22 cellular contexts compared by ENCODE assay signal in the genomic region with DNA sequence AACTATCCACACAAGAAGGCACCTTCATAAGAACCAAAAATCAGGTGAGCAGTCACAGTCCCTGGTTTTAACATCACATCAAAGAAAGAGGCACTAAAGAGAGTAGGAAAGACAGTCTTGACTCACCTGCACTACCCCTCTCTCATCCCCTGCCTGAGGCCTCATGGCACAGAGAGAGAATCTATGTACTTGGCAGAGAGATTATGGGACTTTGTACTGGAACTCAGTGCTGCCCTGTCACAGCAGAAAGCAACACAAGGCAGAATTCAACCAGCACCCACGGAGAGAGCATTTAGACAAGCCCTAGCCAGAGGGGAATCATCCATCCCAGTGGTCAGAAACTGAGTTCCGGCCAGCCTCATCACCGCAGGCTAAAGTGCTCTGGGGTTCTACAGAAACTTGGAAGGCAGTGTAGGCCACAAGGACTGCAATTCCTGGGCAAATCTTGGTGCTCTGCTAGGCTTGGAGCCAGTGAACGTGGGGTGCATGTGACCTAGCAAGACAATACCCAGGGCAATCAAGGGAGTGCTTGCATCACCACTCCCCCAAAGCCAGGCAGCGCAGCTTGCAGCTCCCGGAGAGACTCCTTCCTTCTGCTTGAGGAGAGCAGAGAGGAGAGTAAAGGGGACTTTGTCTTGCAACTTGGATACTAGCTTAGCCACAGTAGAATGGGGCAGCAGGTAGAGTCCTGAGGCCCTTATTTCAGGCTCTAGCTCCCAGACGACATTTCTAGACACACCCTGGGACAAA.
"Had no signal": no experiment of that assay in that cellular context is flagged by ENCODE, and none has a peak within 500 bp of the region (broad histone marks: within the 10 kb centered on the region; RNA-seq: fewer than 3 reads in every experiment).

No MANE protein-coding gene starts in this region.

- H3K27ac Mint-ChIP-seq: memory B cell; natural killer cell; stimulated activated effector memory CD8-positive, alpha-beta T cell treated with anti-CD3 and anti-CD28 coated beads, Interleukin-12 subunit alpha, Interleukin-12 subunit beta, amount 100 ng/mL, for 72 hours; type B pancreatic cell had no signal

- H3K9me3 Mint-ChIP-seq: immature natural killer cell; memory B cell; natural killer cell; neural crest cell; stimulated activated effector memory CD8-positive, alpha-beta T cell treated with anti-CD3 and anti-CD28 coated beads, Interleukin-12 subunit alpha, Interleukin-12 subunit beta, amount 100 ng/mL, for 72 hours had no signal

- H3K27ac ChIP-seq: dorsolateral prefrontal cortex, prostate gland, right atrium auricular region, sigmoid colon, stomach, thyroid gland had no signal

- DNase-seq: dorsolateral prefrontal cortex; effector CD4-positive, alpha-beta T cell; hypothalamus; immature natural killer cell; islet precursor cell; kidney glomerular epithelial cell; left colon; left ventricle myocardium superior; natural killer cell; sigmoid colon; stimulated activated CD4-positive, alpha-beta T cell treated with anti-CD3 and anti-CD28 coated beads, Interleukin-2, amount 100 ng/mL, for 24 hours; stimulated activated CD4-positive, alpha-beta T cell treated with anti-CD3 and anti-CD28 coated beads, Interleukin-4, amount 100 ng/mL, for 24 hours; stimulated activated naive CD4-positive, alpha-beta T cell treated with Interleukin-2 at 50 U/mL for 16 hours; stomach; thyroid gland had no signal

- H3K4me1 Mint-ChIP-seq: immature natural killer cell; natural killer cell; neural crest cell; stimulated activated effector memory CD8-positive, alpha-beta T cell treated with anti-CD3 and anti-CD28 coated beads, Interleukin-12 subunit alpha, Interleukin-12 subunit beta, amount 100 ng/mL, for 72 hours had no signal

- H3K4me3 ChIP-seq: dorsolateral prefrontal cortex, lung, prostate gland, right atrium auricular region, sigmoid colon, stomach, thyroid gland had no signal

- H3K36me3 Mint-ChIP-seq: natural killer cell; stimulated activated effector memory CD8-positive, alpha-beta T cell treated with anti-CD3 and anti-CD28 coated beads, Interleukin-12 subunit alpha, Interleukin-12 subunit beta, amount 100 ng/mL, for 72 hours; type B pancreatic cell had no signal

- H3K9me3 ChIP-seq: prostate gland, right atrium auricular region, sigmoid colon, thyroid gland had no signal

- H3K36me3 ChIP-seq: prostate gland, right atrium auricular region, sigmoid colon, stomach, thyroid gland had no signal

- H3K4me3 Mint-ChIP-seq: immature natural killer cell; memory B cell; natural killer cell; neural crest cell; stimulated activated effector memory CD8-positive, alpha-beta T cell treated with anti-CD3 and anti-CD28 coated beads, Interleukin-12 subunit alpha, Interleukin-12 subunit beta, amount 100 ng/mL, for 72 hours; type B pancreatic cell had no signal

- ATAC-seq: left colon; natural killer cell; stimulated activated effector memory CD8-positive, alpha-beta T cell treated with anti-CD3 and anti-CD28 coated beads, Interleukin-12 subunit alpha, Interleukin-12 subunit beta, amount 100 ng/mL, for 72 hours had no signal

- H3K27me3 ChIP-seq: right atrium auricular region, sigmoid colon, thyroid gland had no signal

- H3K4me1 ChIP-seq: prostate gland, right atrium auricular region, sigmoid colon, stomach, thyroid gland had no signal
